In the genomic region with DNA sequence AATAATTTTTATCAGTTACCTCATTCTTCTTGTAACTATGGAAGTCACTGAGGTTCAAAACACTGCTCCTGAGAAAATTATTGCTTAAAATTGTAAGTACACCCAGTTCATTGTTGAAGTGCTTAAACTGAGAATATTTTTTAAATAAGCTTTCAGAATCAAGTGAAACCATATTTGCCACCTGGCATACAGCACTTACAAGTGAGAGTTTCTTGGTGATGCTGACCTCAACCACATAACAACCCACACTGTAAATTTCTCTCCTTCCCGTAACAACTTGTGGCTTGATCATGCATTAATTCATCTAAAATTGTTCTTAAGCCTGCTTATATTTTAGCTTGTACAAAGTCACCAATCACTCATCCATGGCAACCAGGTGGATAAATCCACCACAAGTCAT, we compare ENCODE assay signal across 11 cellular contexts. TPM values are rescaled to one million over a fixed set of nuclear protein-coding genes. Genes with fewer than 3 reads are reported as not detected.
DNase-seq lines count a peak whose midpoint lies in the region; ATAC-seq, FAIRE-seq and TF ChIP-seq lines count a peak whose summit lies in the region.
"Had no signal": no experiment of that assay in that cellular context is flagged by ENCODE, and none has a peak within 500 bp of the region (broad histone marks: within the 10 kb centered on the region; RNA-seq: fewer than 3 reads in every experiment).

No MANE protein-coding gene starts in this region.

- H3K36me3 Mint-ChIP-seq in activated B cell treated with CpG ODN at 0.5 μM for 24 hours (ENCODE audit: low read depth) = no peaks in the 10 kb centered on the region

- DNase-seq in activated B cell treated with CpG ODN at 0.5 μM for 24 hours (no peak), NOMO-1 (lab: John Stamatoyannopoulos, UW; ENCODE audit: unreplicated experiment in 2 of 2) (no peak), pancreas (no peak), lower lobe of right lung (no peak)
- DNase-seq in stimulated activated CD4-positive, alpha-beta T cell treated with anti-CD3 and anti-CD28 coated beads, Interleukin-15, amount 100 ng/mL, for 24 hours = no peak
- DNase-seq: activated T-cell treated with anti-CD3 and anti-CD28 coated beads for 4 hours had no signal

- no peak for FAIRE-seq in pancreas (lab: Jason Lieb, UNC)

- H3K27ac ChIP-seq in pancreas (no peak overlapping the region), lower lobe of right lung (no peak overlapping the region)

- ATAC-seq in GM18499 (IDR thresholded peaks at IDR 0.05; ENCODE audit: insufficient read depth, unreplicated experiment) = peak; percentile 57
- peak; percentile 54 for ATAC-seq in GM21390 (IDR thresholded peaks at IDR 0.05; ENCODE audit: unreplicated experiment)
- peak; percentile 52 for ATAC-seq in HG03095 (IDR thresholded peaks at IDR 0.05; ENCODE audit: unreplicated experiment)
- no peak for ATAC-seq in activated B cell treated with CpG ODN at 0.5 μM for 24 hours (ENCODE audit: low read depth)
- no peak for ATAC-seq in pancreas
- ATAC-seq in lower lobe of right lung = no peak
- ATAC-seq: HCT116 had no signal

- intact Hi-C loops in activated B cell treated with CpG ODN at 0.5 μM for 24 hours (cut with micrococcal nuclease) = no loop called here
- intact Hi-C loops in pancreas (cut with DNase I) = no loop called here
- intact Hi-C loops in lower lobe of right lung (cut with DNase I) = no loop called here

- POLR2A ChIA-PET in activated B cell treated with CpG ODN at 0.5 μM for 24 hours (lab: Charles Lee) = interaction anchor here (1.8 kb wide), 1 partner anchor 33 kb away, joined by 7 read pairs; no protein-coding TSS in a partner anchor

- H3K9me3 ChIP-seq in pancreas (no peaks in the 10 kb centered on the region), lower lobe of right lung (no peaks in the 10 kb centered on the region)
- H3K9me3 ChIP-seq: thoracic aorta had no signal

- no peaks in the 10 kb centered on the region for H3K27me3 Mint-ChIP-seq in activated B cell treated with CpG ODN at 0.5 μM for 24 hours

- H3K4me1 ChIP-seq in pancreas (peaks cover 0 to 15% (median 6%) of the 10 kb centered on the region in 3 donors), lower lobe of right lung (no peaks in the 10 kb centered on the region)

- no peaks in the 10 kb centered on the region for H3K9me3 Mint-ChIP-seq in activated B cell treated with CpG ODN at 0.5 μM for 24 hours

- CTCF ChIA-PET in activated B cell treated with CpG ODN at 0.5 μM for 24 hours (lab: Charles Lee) = no interaction called here

- H3K4me3 ChIP-seq in pancreas (no peak overlapping the region), lower lobe of right lung (no peak overlapping the region)
- H3K4me3 ChIP-seq: thoracic aorta had no signal

- WGBS in pancreas, 2 donors = 96 to 100% methylated on average over 1 of the region's 1 CpG

- H3K4me3 Mint-ChIP-seq in activated B cell treated with CpG ODN at 0.5 μM for 24 hours = no peak overlapping the region

- H3K4me1 Mint-ChIP-seq in activated B cell treated with CpG ODN at 0.5 μM for 24 hours = peaks cover 43% of the 10 kb centered on the region

- H3K27ac Mint-ChIP-seq in activated B cell treated with CpG ODN at 0.5 μM for 24 hours = peak overlapping the region; percentile 8

- H3K36me3 ChIP-seq in pancreas = no peaks in the 10 kb centered on the region
- H3K36me3 ChIP-seq in lower lobe of right lung = no peaks in the 10 kb centered on the region
- H3K36me3 ChIP-seq: thoracic aorta had no signal

- no peaks in the 10 kb centered on the region for H3K27me3 ChIP-seq in pancreas
- H3K27me3 ChIP-seq in lower lobe of right lung (ENCODE audit: low read depth) = no peaks in the 10 kb centered on the region

- TF ChIP-seq CTCF in activated B cell treated with CpG ODN at 0.5 μM for 24 hours (IDR thresholded peaks at IDR 0.05) (no peak), pancreas (IDR thresholded peaks at IDR 0.05) (no peak), lower lobe of right lung (IDR thresholded peaks at IDR 0.05) (no peak)

RNA-seq across cellular contexts. Expression of a gene that starts 34.0 kb away (rescaled TPM):
- total RNA-seq in activated B cell treated with CpG ODN at 0.5 μM for 24 hours (28.5 and 31.9 TPM in 2 replicates), pancreas (10 to 100 TPM in 4 of 6 donors, 1 to 10 TPM in 2; 7.3 to 23.7 (median 11.5) TPM), lower lobe of right lung (14.7 TPM)
- polyA plus RNA-seq in pancreas = 10 to 100 TPM; 27.1 to 30.0 TPM

Comparison
In these comparisons a context has a peak if more than half of its experiments do, and no peak if none do; other contexts are left out.
1. ATAC-seq: peak in GM18499 (single experiment), GM21390 (single experiment) and HG03095 (single experiment); none in activated B cell treated with CpG ODN at 0.5 μM for 24 hours (single experiment), pancreas (0 of 4) and lower lobe of right lung (0 of 2).